In the genomic region with DNA sequence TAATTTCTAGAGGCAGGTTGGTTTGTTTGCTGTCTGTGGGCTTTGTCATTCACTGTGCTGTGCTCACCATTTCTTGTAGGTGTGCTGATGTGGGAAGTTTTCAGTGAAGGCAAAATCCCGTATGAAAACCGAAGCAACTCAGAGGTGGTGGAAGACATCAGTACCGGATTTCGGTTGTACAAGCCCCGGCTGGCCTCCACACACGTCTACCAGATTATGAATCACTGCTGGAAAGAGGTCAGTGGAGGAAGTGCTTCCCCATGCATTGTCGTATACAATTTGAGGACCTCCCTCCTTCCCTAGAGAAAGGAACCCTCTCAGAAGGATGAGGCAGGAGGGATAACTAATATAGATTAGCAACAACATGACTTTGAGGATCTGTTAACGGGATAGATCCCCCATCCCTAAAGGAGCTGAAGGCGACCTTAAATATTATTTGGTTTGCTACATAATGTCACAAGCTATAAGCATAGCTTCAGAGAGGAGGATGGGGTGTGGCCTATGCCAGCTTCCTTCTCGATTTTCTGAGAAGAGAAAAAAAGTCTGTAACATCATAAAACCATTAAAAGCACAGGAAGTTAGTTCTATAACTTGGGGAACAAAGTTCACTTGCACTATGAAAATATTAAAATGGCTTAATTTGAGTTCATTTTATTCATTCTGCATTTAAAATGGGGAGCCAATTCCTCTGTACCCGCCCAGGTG, we compare ENCODE assay signal across 15 cellular contexts. TPM values are rescaled to one million over a fixed set of nuclear protein-coding genes. Genes with fewer than 3 reads are reported as not detected.
A peak's percentile ranks its signal among the peaks of the same experiment; 100 is the strongest.
DNase-seq lines count a peak whose midpoint lies in the region; ATAC-seq and TF ChIP-seq lines count a peak whose summit lies in the region.
"Had no signal": no experiment of that assay in that cellular context is flagged by ENCODE, and none has a peak within 500 bp of the region (broad histone marks: within the 10 kb centered on the region; RNA-seq: fewer than 3 reads in every experiment).

No MANE protein-coding gene starts in this region.

- no peaks in the 10 kb centered on the region for H3K9me3 Mint-ChIP-seq in activated naive CD8-positive, alpha-beta T cell (ENCODE audit: low read depth)
- H3K9me3 Mint-ChIP-seq: brain had no signal

- H2AK5ac ChIP-seq in trophoblast cell (ENCODE audit: low read length): no peak overlapping the region

- no peak overlapping the region for H3K4me3 ChIP-seq in trophoblast cell (ENCODE audit: low read depth, low read length)
- H3K4me3 ChIP-seq: left ventricle myocardium inferior, SK-N-MC, testis had no signal

- no peaks in the 10 kb centered on the region for H3K9me3 ChIP-seq in trophoblast cell (ENCODE audit: insufficient read depth, low read depth, low read length)
- H3K9me3 ChIP-seq: left ventricle myocardium inferior, testis had no signal

- no peaks in the 10 kb centered on the region for H3K79me1 ChIP-seq in trophoblast cell (ENCODE audit: low read length)

- H3K18ac ChIP-seq in trophoblast cell (ENCODE audit: low read length): no peak overlapping the region

- no peak for TF ChIP-seq CTCF in GM10248 (IDR thresholded peaks at IDR 0.05; ENCODE audit: control extremely low read depth, extremely low read depth, low read depth, missing control alignments)

- H3K4me1 ChIP-seq in trophoblast cell (ENCODE audit: control insufficient read depth in 1 of 2, insufficient read depth in 2 of 2, low read length in 2 of 2): no peaks in the 10 kb centered on the region
- H3K4me1 ChIP-seq: left ventricle myocardium inferior, testis had no signal

- H3K27me3 ChIP-seq in trophoblast cell (ENCODE audit: insufficient read depth, low read length): no peaks in the 10 kb centered on the region
- H3K27me3 ChIP-seq: testis had no signal

- no peak overlapping the region for H2BK12ac ChIP-seq in trophoblast cell (ENCODE audit: low read length)

- H3K27ac ChIP-seq in trophoblast cell (ENCODE audit: low read depth, low read length): no peak overlapping the region
- H3K27ac ChIP-seq: left ventricle myocardium inferior, SK-N-MC, testis had no signal

- H4K12ac ChIP-seq in trophoblast cell (ENCODE audit: low read depth, low read length): no peak overlapping the region

- H3K4ac ChIP-seq in trophoblast cell (ENCODE audit: low read depth, low read length): no peak overlapping the region

- peak; percentile 39 for DNase-seq in activated CD4-positive, alpha-beta T cell treated with anti-CD3 and anti-CD28 coated beads for 48 hours
- DNase-seq in activated CD4-positive, alpha-beta T cell treated with anti-CD3 and anti-CD28 coated beads, Interleukin-2, amount 50 U/mL, for 4 hours: no peak
- peak; percentile 52 for DNase-seq in NOMO-1 treated with dmso at 0.1 percent for 144 hours (lab: John Stamatoyannopoulos, UW; ENCODE audit: unreplicated experiment)
- no peak for DNase-seq in trophoblast cell
- no peak for DNase-seq in NK-92 (lab: John Stamatoyannopoulos, UW; ENCODE audit: unreplicated experiment)
- DNase-seq in GM10248 (ENCODE audit: extremely low spot score): no peak
- DNase-seq: left ventricle myocardium inferior, NCI-H146, NCI-H446, testis had no signal

- H3K79me2 ChIP-seq in trophoblast cell (ENCODE audit: control insufficient read depth, insufficient read depth, low read length, poor library complexity): no peaks in the 10 kb centered on the region

- H3K36me3 Mint-ChIP-seq in activated naive CD8-positive, alpha-beta T cell: peaks cover 62% of the 10 kb centered on the region
- H3K36me3 Mint-ChIP-seq: brain, WTC11 had no signal

- CTCF ChIA-PET in GM10248 (lab: Yijun Ruan, JAX): interaction anchor here (0.8 to 2.2 kb wide), 4 partner anchors 10 to 101 kb away, joined by 3 to 7 read pairs (median 4); no protein-coding TSS in a partner anchor

- no peaks in the 10 kb centered on the region for H3K27me3 Mint-ChIP-seq in activated naive CD8-positive, alpha-beta T cell
- H3K27me3 Mint-ChIP-seq: brain had no signal

- WGBS in trophoblast cell (ENCODE audit: extremely low coverage, insufficient coverage, insufficient read length): no CpG with 5 or more reads among the region's 11 CpGs

- no peak overlapping the region for H2BK5ac ChIP-seq in trophoblast cell (ENCODE audit: low read depth, low read length, poor library complexity)

- peak overlapping the region; percentile 65 for H3K4me3 Mint-ChIP-seq in activated naive CD8-positive, alpha-beta T cell
- H3K4me3 Mint-ChIP-seq: brain, WTC11 had no signal

- H3K4me1 Mint-ChIP-seq in activated naive CD8-positive, alpha-beta T cell (ENCODE audit: low read depth): peaks cover 94% of the 10 kb centered on the region

- H3K4me2 ChIP-seq in trophoblast cell (ENCODE audit: low read length): no peak overlapping the region

- POLR2A ChIA-PET in GM10248 (lab: Yijun Ruan, JAX): no interaction called here

- H3K23ac ChIP-seq in trophoblast cell (ENCODE audit: low read length): no peak overlapping the region

- no peak overlapping the region for H4K91ac ChIP-seq in trophoblast cell (ENCODE audit: low read depth, low read length)

- no peak for ATAC-seq in GM18519 (IDR thresholded peaks at IDR 0.05; ENCODE audit: low FRiP score, unreplicated experiment)
- ATAC-seq: WTC11 had no signal

- H4K8ac ChIP-seq in trophoblast cell (ENCODE audit: low read depth, low read length): no peak overlapping the region

- peak overlapping the region; percentile 92 for H3K27ac Mint-ChIP-seq in activated naive CD8-positive, alpha-beta T cell
- H3K27ac Mint-ChIP-seq: brain, WTC11 had no signal

- no peak overlapping the region for H2BK120ac ChIP-seq in trophoblast cell (ENCODE audit: insufficient read depth, low read length, poor library complexity)

- H3K9ac ChIP-seq in trophoblast cell (ENCODE audit: low read length): peak overlapping the region; percentile 37

- H3K36me3 ChIP-seq in trophoblast cell (ENCODE audit: control insufficient read depth in 1 of 2, insufficient read depth in 2 of 2, low read length in 2 of 2): no peaks in the 10 kb centered on the region
- H3K36me3 ChIP-seq: left ventricle myocardium inferior had no signal

- H2AFZ ChIP-seq in trophoblast cell (ENCODE audit: insufficient read depth, low read length, poor library complexity): no peak overlapping the region

- H3K14ac ChIP-seq in trophoblast cell (ENCODE audit: low read length): no peak overlapping the region

RNA-seq across cellular contexts. Expression of a gene that starts 17.0 kb away (rescaled TPM):
- 19.6 and 21.0 TPM in 2 replicates for polyA plus RNA-seq in trophoblast cell (2013)

Comparison
In these comparisons a context has a peak if more than half of its experiments do, and no peak if none do; other contexts are left out.
1. DNase-seq: peak in activated CD4-positive, alpha-beta T cell treated with anti-CD3 and anti-CD28 coated beads for 48 hours (single experiment) and NOMO-1 treated with dmso at 0.1 percent for 144 hours (single experiment); none in activated CD4-positive, alpha-beta T cell treated with anti-CD3 and anti-CD28 coated beads, Interleukin-2, amount 50 U/mL, for 4 hours (0 of 2), trophoblast cell (0 of 2), NK-92 (single experiment) and GM10248 (single experiment).